9 cellular contexts compared by ENCODE assay signal in the genomic region with DNA sequence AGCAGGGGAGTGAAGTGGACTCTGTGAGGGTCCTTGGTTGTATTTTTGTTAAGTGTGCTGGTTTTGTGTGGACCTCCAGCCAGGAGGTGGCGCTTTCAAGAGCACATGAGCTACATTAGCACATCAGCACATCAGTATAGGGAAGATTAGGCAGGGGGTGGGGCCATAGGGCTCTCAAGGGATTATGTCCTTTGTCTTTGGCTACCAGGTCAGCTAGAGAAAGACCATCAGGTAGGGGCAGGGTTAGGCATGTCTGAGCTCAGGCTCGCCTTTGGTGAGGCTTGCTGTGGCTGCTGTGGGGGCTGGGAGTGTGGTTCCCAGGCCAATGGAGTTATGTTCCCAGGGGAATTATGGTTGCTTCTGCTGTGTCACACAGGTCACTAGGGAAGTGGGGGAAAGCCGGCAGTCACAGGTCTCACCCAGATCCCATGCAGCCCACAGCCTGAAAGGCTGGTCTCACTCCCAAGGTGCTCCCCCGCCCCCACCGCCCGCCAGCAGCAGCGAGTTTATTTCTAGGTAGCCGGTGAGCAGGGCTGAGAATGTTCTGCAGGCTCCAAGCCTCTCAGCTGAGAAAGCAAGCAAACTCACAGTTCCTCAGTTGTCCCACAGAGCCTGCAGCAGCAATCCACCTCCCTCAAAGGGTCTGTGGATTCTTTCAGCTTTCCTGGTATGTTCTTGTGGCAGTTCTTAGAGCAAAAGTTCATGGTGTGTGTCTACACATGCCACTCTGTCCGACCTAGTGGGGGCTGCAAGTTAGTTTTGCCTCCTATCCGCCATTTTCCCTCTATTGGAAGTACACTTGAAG. TPM values are rescaled to one million over a fixed set of nuclear protein-coding genes. Genes with fewer than 3 reads are reported as not detected.
DNase-seq lines count a peak whose midpoint lies in the region; ATAC-seq and TF ChIP-seq lines count a peak whose summit lies in the region.
"Had no signal": no experiment of that assay in that cellular context is flagged by ENCODE, and none has a peak within 500 bp of the region (broad histone marks: within the 10 kb centered on the region; RNA-seq: fewer than 3 reads in every experiment).

No MANE protein-coding gene starts in this region.

- TF ChIP-seq CTCF in RWPE1 (conservative IDR thresholded peaks at IDR 0.05; ENCODE audit: low read depth) (peak; percentile 61), dorsolateral prefrontal cortex (IDR thresholded peaks at IDR 0.05 in 54 of 56, conservative IDR thresholded peaks at IDR 0.05 in 2 of 56; ENCODE audit: low read depth in 1 of 56, partially characterized antibody in 56 of 56) (no peak), retinal pigment epithelial cell (conservative IDR thresholded peaks at IDR 0.05; ENCODE audit: low read depth, low read length) (peak; percentile 30)

- peak; percentile 23 for DNase-seq in stimulated activated CD4-positive, alpha-beta T cell treated with anti-CD3 and anti-CD28 coated beads, Interleukin-1b, Interleukin-23, amount 100 ng/mL, for 48 hours
- no peak for DNase-seq in stimulated activated CD4-positive, alpha-beta T cell treated with anti-CD3 and anti-CD28 coated beads, Interleukin-12 subunit alpha, Interleukin-12 subunit beta, amount 100 ng/mL, for 4 hours
- DNase-seq in RWPE1 (ENCODE audit: low spot score) (no peak), dorsolateral prefrontal cortex (no peak), retinal pigment epithelial cell (ENCODE audit: low read depth) (no peak)

- H3K27ac ChIP-seq in RWPE1 (peak overlapping the region; percentile 34), dorsolateral prefrontal cortex (peak overlapping the region in 1 of 59 donors; percentile 18)

- CTCF ChIA-PET in RWPE1 (lab: Yijun Ruan, JAX), result interaction anchor here (0.5 to 3.5 kb wide), 7 partner anchors 57 to 365 kb away, joined by 3 to 21 read pairs (median 5); no protein-coding TSS in a partner anchor

- POLR2A ChIA-PET in RWPE1 (lab: Yijun Ruan, JAX; ENCODE audit: low non-redundant PET), result no interaction called here

- peak; percentile 69 for ATAC-seq in HG03565 (IDR thresholded peaks at IDR 0.05; ENCODE audit: unreplicated experiment)
- no peak for ATAC-seq in GM21526 (IDR thresholded peaks at IDR 0.05; ENCODE audit: low FRiP score, unreplicated experiment)
- no peak for ATAC-seq in HG02678 (IDR thresholded peaks at IDR 0.05; ENCODE audit: unreplicated experiment)

- H3K4me3 ChIP-seq in dorsolateral prefrontal cortex (peak overlapping the region in 33 of 59 donors; percentile 25 to 67 (median 53)), retinal pigment epithelial cell (ENCODE audit: low read length) (no peak overlapping the region)
- H3K4me3 ChIP-seq: HAP-1 had no signal

- no peaks in the 10 kb centered on the region for H3K27me3 ChIP-seq in dorsolateral prefrontal cortex

- intact Hi-C loops in dorsolateral prefrontal cortex (cut with DNase I), result loop anchor here (2.0 to 10.0 kb wide), 5 partner anchors 339 to 889 kb away; no protein-coding TSS in a partner anchor

RNA-seq across cellular contexts. Expression of a gene that starts 13.7 kb away (rescaled TPM):
- not detected for total RNA-seq in dorsolateral prefrontal cortex

RNA-seq across cellular contexts. Expression of a gene that starts 46.6 kb away (rescaled TPM):
- 1 to 10 TPM in 1 of 120 experiments, under 1 TPM in 4, not detected in 115; 0.52 to 1.4 (median 0.68) TPM for total RNA-seq in dorsolateral prefrontal cortex

RNA-seq across cellular contexts. Expression of a gene that starts 54.9 kb away (rescaled TPM):
- 1 to 10 TPM in 1 of 120 experiments, under 1 TPM in 8, not detected in 111; 0.49 to 1.0 (median 0.71) TPM for total RNA-seq in dorsolateral prefrontal cortex

Comparison
In these comparisons a context has a peak if more than half of its experiments do, and no peak if none do; other contexts are left out.
1. CTCF ChIP-seq: peak in RWPE1 (single experiment) and retinal pigment epithelial cell (single experiment); none in dorsolateral prefrontal cortex (0 of 56).